In the genomic region with DNA sequence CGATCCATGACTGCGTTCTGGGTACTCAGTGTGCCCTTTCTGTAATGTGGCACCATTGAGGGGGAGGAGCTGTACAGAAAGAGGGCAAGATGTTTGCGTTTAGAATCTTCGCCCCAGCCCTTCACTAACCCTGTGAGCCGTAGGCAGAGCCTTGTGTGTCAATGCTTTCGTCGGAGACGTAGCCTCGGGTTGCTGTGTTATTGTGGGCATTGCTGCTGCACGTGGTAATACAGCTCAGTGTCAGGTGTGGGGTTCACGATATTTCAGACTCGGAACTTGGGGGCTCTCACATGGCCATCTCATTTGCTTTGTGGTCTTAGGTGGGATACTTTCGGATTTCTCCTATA, we compare ENCODE assay signal across 11 cellular contexts. TPM values are rescaled to one million over a fixed set of nuclear protein-coding genes. Genes with fewer than 3 reads are reported as not detected.
A peak's percentile ranks its signal among the peaks of the same experiment; 100 is the strongest.
DNase-seq lines count a peak whose midpoint lies in the region; ATAC-seq, FAIRE-seq and TF ChIP-seq lines count a peak whose summit lies in the region.
"Had no signal": no experiment of that assay in that cellular context is flagged by ENCODE, and none has a peak within 500 bp of the region (broad histone marks: within the 10 kb centered on the region; RNA-seq: fewer than 3 reads in every experiment).

No MANE protein-coding gene starts in this region.

- H3K27ac ChIP-seq in C4-2B (0 out of 2 replicates have a peak overlapping the region, but pooled peaks have one; percentile 2), GM23338 (ENCODE audit: low read depth) (peak overlapping the region; percentile 87; the same call in 1 of the 2 replicates), astrocyte (ENCODE audit: low read depth, low read length) (no peak overlapping the region), neutrophil (peak overlapping the region; percentile 93)

- H3K9me2 ChIP-seq in GM23338 (ENCODE audit: insufficient read depth): no peaks in the 10 kb centered on the region

- H4K20me1 ChIP-seq in GM23338 (replicated peaks; ENCODE audit: insufficient read depth) (peaks cover 62% of the 10 kb centered on the region), astrocyte (ENCODE audit: insufficient read depth, low read length) (peaks cover 98% of the 10 kb centered on the region)

- H3K36me3 ChIP-seq in GM23338 (ENCODE audit: insufficient read depth) (peaks cover 51% of the 10 kb centered on the region), astrocyte (ENCODE audit: insufficient read depth, low read length) (peaks cover 49% of the 10 kb centered on the region), neutrophil (peaks cover 60% of the 10 kb centered on the region)

- H3K36me3 Mint-ChIP-seq in GM23338 (ENCODE audit: low read depth) (peaks cover 77% of the 10 kb centered on the region), astrocyte (ENCODE audit: low read depth, unreplicated experiment) (peaks cover 23% of the 10 kb centered on the region)

- no peak for TF ChIP-seq CTCF in C4-2B (conservative IDR thresholded peaks at IDR 0.05)
- no peak for TF ChIP-seq CTCF in GM23338 (conservative IDR thresholded peaks at IDR 0.05; ENCODE audit: low read depth in 2 of 2)
- TF ChIP-seq CTCF in astrocyte (IDR thresholded peaks at IDR 0.05; ENCODE audit: insufficient read depth, low read depth, low read length): no peak
- TF ChIP-seq CTCF in neutrophil (IDR thresholded peaks at IDR 0.05): no peak
- no peak for TF ChIP-seq CTCF in GM20000 (IDR thresholded peaks at IDR 0.05; ENCODE audit: extremely low read depth, missing control alignments)

- H3K79me2 ChIP-seq in GM23338 (replicated peaks; ENCODE audit: insufficient read depth) (peaks cover 52% of the 10 kb centered on the region), astrocyte (ENCODE audit: insufficient read depth, low read length) (peaks cover 76% of the 10 kb centered on the region)

- H3K27ac Mint-ChIP-seq in GM23338 (0 out of 2 replicates have a peak overlapping the region, but pooled peaks have one; percentile 52), astrocyte (ENCODE audit: unreplicated experiment) (no peak overlapping the region)

- FAIRE-seq in astrocyte (lab: Jason Lieb, UNC): no peak

- H3K4me3 Mint-ChIP-seq in GM23338: no peak overlapping the region
- H3K4me3 Mint-ChIP-seq in astrocyte (ENCODE audit: unreplicated experiment): no peak overlapping the region

- no peak overlapping the region for H2AFZ ChIP-seq in GM23338
- H2AFZ ChIP-seq in astrocyte (ENCODE audit: low read depth, low read length): no peak overlapping the region

- H3K27me3 ChIP-seq in GM23338 (ENCODE audit: insufficient read depth) (no peaks in the 10 kb centered on the region), astrocyte (ENCODE audit: insufficient read depth, low read length) (no peaks in the 10 kb centered on the region), neutrophil (no peaks in the 10 kb centered on the region)

- no peak overlapping the region for H3K4me2 ChIP-seq in GM23338
- H3K4me2 ChIP-seq in astrocyte (ENCODE audit: low read length): peak overlapping the region; percentile 22

- peaks cover 68% of the 10 kb centered on the region for H3F3A ChIP-seq in GM23338 (replicated peaks; ENCODE audit: low read depth)

- DNase-seq in GM23338 (ENCODE audit: low spot score) (no peak), astrocyte (ENCODE audit: low read depth) (no peak), AG08396 (ENCODE audit: low spot score) (no peak), GM20000 (ENCODE audit: low spot score) (no peak)
- DNase-seq: left ventricle myocardium superior, NCI-H446 treated with DMSO at 0.1 percent for 48 hours had no signal

- H3K9me3 ChIP-seq in astrocyte (ENCODE audit: insufficient read depth, low read depth, low read length) (no peaks in the 10 kb centered on the region), neutrophil (no peaks in the 10 kb centered on the region)

- H3K4me3 ChIP-seq in GM23338 (no peak overlapping the region), astrocyte (ENCODE audit: insufficient read depth, low read depth, low read length) (no peak overlapping the region), neutrophil (ENCODE audit: low read depth in 1 of 2, low read length in 1 of 2) (peak overlapping the region; percentile 59 to 87)

- no peaks in the 10 kb centered on the region; the same call in 2 of the 3 replicates for H3K9me3 Mint-ChIP-seq in GM23338
- H3K9me3 Mint-ChIP-seq in astrocyte (ENCODE audit: unreplicated experiment): no peaks in the 10 kb centered on the region
- H3K9me3 Mint-ChIP-seq: central memory CD8-positive, alpha-beta T cell had no signal

- H3K4me1 ChIP-seq in GM23338 (ENCODE audit: insufficient read depth) (peaks cover 37% of the 10 kb centered on the region), astrocyte (ENCODE audit: insufficient read depth, low read length) (peaks cover 61% of the 10 kb centered on the region), neutrophil (ENCODE audit: control insufficient read depth in 1 of 2, insufficient read depth in 1 of 2, low read depth in 1 of 2, low read length in 1 of 2) (peaks cover 95 to 98% of the 10 kb centered on the region in 2 experiments)

- peaks cover 57% of the 10 kb centered on the region for H3K4me1 Mint-ChIP-seq in GM23338
- peaks cover 53% of the 10 kb centered on the region for H3K4me1 Mint-ChIP-seq in astrocyte (ENCODE audit: low read depth, unreplicated experiment)

- ATAC-seq in GM23338 (no peak), HG03045 (IDR thresholded peaks at IDR 0.05; ENCODE audit: unreplicated experiment) (no peak)
- ATAC-seq: left ventricle myocardium superior had no signal

- H3K27me3 Mint-ChIP-seq in GM23338 (ENCODE audit: insufficient read depth, low read depth, poor library complexity) (peaks cover 66% of the 10 kb centered on the region), astrocyte (ENCODE audit: low read depth, unreplicated experiment) (no peaks in the 10 kb centered on the region)
- H3K27me3 Mint-ChIP-seq: central memory CD8-positive, alpha-beta T cell had no signal

- peak overlapping the region; percentile 24 for H3K9ac ChIP-seq in astrocyte (ENCODE audit: low read length)

TF ChIP-seq in GM23338, 12 proteins besides CTCF, POLR2A, EP300 and RAD21 (continues in another document):
- TF ChIP-seq POLR2AphosphoS5 (IDR thresholded peaks at IDR 0.05; ENCODE audit: low read depth): no peak
- no peak for TF ChIP-seq ZNF114 (CRISPR knock-in tag; IDR thresholded peaks at IDR 0.05)
- no peak for TF ChIP-seq ZNF331 (CRISPR knock-in tag; IDR thresholded peaks at IDR 0.05; ENCODE audit: low read depth)
- TF ChIP-seq STAT1 (IDR thresholded peaks at IDR 0.05; ENCODE audit: unreplicated experiment): no peak
- TF ChIP-seq EZH2phosphoT487 (IDR thresholded peaks at IDR 0.05; ENCODE audit: unreplicated experiment): no peak
- TF ChIP-seq REST (IDR thresholded peaks at IDR 0.05; ENCODE audit: unreplicated experiment): no peak
- TF ChIP-seq ETS1 (IDR thresholded peaks at IDR 0.05): no peak
- no peak for TF ChIP-seq JUNB (IDR thresholded peaks at IDR 0.05; ENCODE audit: unreplicated experiment)

RNA-seq across cellular contexts. Expression of gene RPS9, which starts 6.1 kb away (rescaled TPM):
- total RNA-seq in GM23338 (2014; rRNA removed; shearing (Covaris generic)): 1,754 and 2,101 TPM in 2 replicates
- polyA plus RNA-seq in GM23338 (2016; fragmentation: Nextera tagmentation; extraction: Ambion mirVana): 1,060 and 1,149 TPM in 2 replicates
- 685 and 779 TPM in 2 replicates for total RNA-seq in astrocyte

RNA-seq across cellular contexts. Expression of gene TSEN34, which starts 15.7 kb away (rescaled TPM):
- total RNA-seq in GM23338 (2014; rRNA removed; shearing (Covaris generic)): 51.2 and 53.4 TPM in 2 replicates
- polyA plus RNA-seq in GM23338 (2016; fragmentation: Nextera tagmentation; extraction: Ambion mirVana): 33.0 and 36.6 TPM in 2 replicates
- total RNA-seq in astrocyte: 50.1 and 52.6 TPM in 2 replicates

RNA-seq across cellular contexts. Expression of gene LILRB3, which starts 16.0 kb away (rescaled TPM):
- total RNA-seq in GM23338 (2014; rRNA removed; shearing (Covaris generic)): not detected in 2 replicates
- polyA plus RNA-seq in GM23338 (2016; fragmentation: Nextera tagmentation; extraction: Ambion mirVana): not detected in 2 replicates
- not detected in 2 replicates for total RNA-seq in astrocyte
- total RNA-seq: LHCN-M2 had no signal

RNA-seq across cellular contexts. Expression of gene MBOAT7, which starts 17.4 kb away (rescaled TPM):
- total RNA-seq in GM23338 (2014; rRNA removed; shearing (Covaris generic)): 140 and 184 TPM in 2 replicates
- polyA plus RNA-seq in GM23338 (2016; fragmentation: Nextera tagmentation; extraction: Ambion mirVana): 73.5 and 77.8 TPM in 2 replicates
- total RNA-seq in astrocyte: 145 and 162 TPM in 2 replicates

RNA-seq across cellular contexts. Expression of gene TMC4, which starts 33.8 kb away (rescaled TPM):
- 0.58 and 2.3 TPM in 2 replicates for total RNA-seq in GM23338 (2014; rRNA removed; shearing (Covaris generic))
- polyA plus RNA-seq in GM23338 (2016; fragmentation: Nextera tagmentation; extraction: Ambion mirVana): 7.8 and 8.2 TPM in 2 replicates
- 0.94 and 1.9 TPM in 2 replicates for total RNA-seq in astrocyte

Comparison
In these comparisons a context has a peak if more than half of its experiments do, and no peak if none do; other contexts are left out.
1. H3K4me3 ChIP-seq: peak in neutrophil (2 of 2); none in GM23338 (single experiment) and astrocyte (single experiment).